17 cellular contexts compared by ENCODE assay signal in the genomic region with DNA sequence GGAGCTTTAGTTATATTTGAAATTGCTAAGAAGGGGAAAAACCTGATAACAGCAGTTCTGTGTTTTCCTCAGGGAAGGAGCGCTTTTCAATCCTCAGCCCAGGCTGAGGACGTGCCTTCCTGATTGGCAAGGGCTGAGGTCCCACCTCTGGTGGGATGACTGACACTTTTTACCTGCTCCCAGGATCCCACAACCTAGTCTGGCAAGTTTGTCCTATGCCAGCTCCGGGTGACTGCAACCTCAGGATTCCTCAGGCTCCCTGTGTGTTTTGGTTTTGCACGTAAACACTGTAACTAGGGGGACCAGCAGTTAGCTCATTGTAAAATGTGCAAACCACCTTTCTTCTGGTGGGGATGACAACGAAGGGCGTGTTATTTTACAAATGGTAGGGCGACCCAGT. TPM values are rescaled to one million over a fixed set of nuclear protein-coding genes. Genes with fewer than 3 reads are reported as not detected.
DNase-seq lines count a peak whose midpoint lies in the region; ATAC-seq and TF ChIP-seq lines count a peak whose summit lies in the region.
"Had no signal": no experiment of that assay in that cellular context is flagged by ENCODE, and none has a peak within 500 bp of the region (broad histone marks: within the 10 kb centered on the region; RNA-seq: fewer than 3 reads in every experiment).

No MANE protein-coding gene starts in this region.

- H3K79me2 ChIP-seq in HCT116 (ENCODE audit: insufficient read depth, low read length) = no peaks in the 10 kb centered on the region

- in situ Hi-C loops in HAP-1 (cut with MboI; ENCODE audit: low sequenced_read_pairs) = no loop called here

- no peak overlapping the region for H3K27ac ChIP-seq in HCT116 (ENCODE audit: low read depth, low read length)
- H3K27ac ChIP-seq: BLaER1, esophagus muscularis mucosa, SK-N-MC had no signal

- H3K27me3 ChIP-seq in HCT116 (ENCODE audit: insufficient read depth, low read length) (no peaks in the 10 kb centered on the region), HAP-1 (ENCODE audit: low read depth) (no peaks in the 10 kb centered on the region)
- H3K27me3 ChIP-seq: BLaER1, breast epithelium had no signal

- intact Hi-C loops in HCT116 (cut with micrococcal nuclease) (no loop called here), left colon (cut with DNase I, micrococcal nuclease) (no loop called here)

- H3K36me3 ChIP-seq in HCT116 (ENCODE audit: control insufficient read depth in 1 of 2, insufficient read depth in 2 of 2, low read length in 2 of 2) (no peaks in the 10 kb centered on the region), HAP-1 (replicated peaks) (no peaks in the 10 kb centered on the region)
- H3K36me3 ChIP-seq: BLaER1, breast epithelium, esophagus muscularis mucosa had no signal

- H3K4me1 ChIP-seq in HCT116 (ENCODE audit: control insufficient read depth in 1 of 2, insufficient read depth in 2 of 2, low read length in 2 of 2) = no peaks in the 10 kb centered on the region
- H3K4me1 ChIP-seq in HAP-1 = no peaks in the 10 kb centered on the region
- H3K4me1 ChIP-seq: breast epithelium, esophagus muscularis mucosa had no signal

- CTCF ChIA-PET in HCT116 (lab: Charles Lee) = no interaction called here

- H3K4me3 ChIP-seq in HCT116 (replicated peaks in 1 of 2; ENCODE audit: low read depth in 1 of 2, low read length in 2 of 2) (no peak overlapping the region), HAP-1 (no peak overlapping the region)
- H3K4me3 ChIP-seq: BLaER1, breast epithelium, esophagus muscularis mucosa, SK-N-MC had no signal

- peak; percentile 50; the same call in 1 of the 2 replicates for ATAC-seq in HCT116
- peak; percentile 30 for ATAC-seq in left colon
- ATAC-seq in HG03095 (IDR thresholded peaks at IDR 0.05; ENCODE audit: unreplicated experiment) = no peak

- H3K9me3 ChIP-seq in HCT116 (ENCODE audit: control insufficient read depth in 1 of 2, insufficient read depth in 1 of 2, low read depth in 1 of 2, low read length in 2 of 2) (no peaks in the 10 kb centered on the region), HAP-1 (no peaks in the 10 kb centered on the region)
- H3K9me3 ChIP-seq: BLaER1, breast epithelium, esophagus muscularis mucosa had no signal

- TF ChIP-seq POLR2A in HCT116 (IDR thresholded peaks at IDR 0.05; ENCODE audit: borderline replicate concordance, extremely low read depth, insufficient read depth, insufficient read length) = no peak

- no peak overlapping the region for H3K9ac ChIP-seq in HCT116 (ENCODE audit: low read length)
- H3K9ac ChIP-seq: BLaER1 had no signal

- POLR2A ChIA-PET in HCT116 (lab: Charles Lee) = no interaction called here

- no peak overlapping the region for H3K4me2 ChIP-seq in HCT116 (ENCODE audit: low read length)
- H3K4me2 ChIP-seq: BLaER1 had no signal

- TF ChIP-seq RAD21 in HCT116 (IDR thresholded peaks at IDR 0.05; ENCODE audit: low read depth) = no peak

- H3K9me2 ChIP-seq in HCT116 (ENCODE audit: insufficient read depth) = no peaks in the 10 kb centered on the region

- BruUV-seq in HCT116 (replicated peaks; lab: Mats Ljungman, UMichigan) = no TSS peak

- H2AFZ ChIP-seq in HCT116 (ENCODE audit: low read depth, low read length, poor library complexity, severe bottlenecking) = no peak overlapping the region

- TF ChIP-seq CTCF in HCT116 (IDR thresholded peaks at IDR 0.05 in 2 of 3, conservative IDR thresholded peaks at IDR 0.05 in 1 of 3; ENCODE audit: borderline replicate concordance in 1 of 3, insufficient read depth in 1 of 3, low read depth in 2 of 3, low read length in 2 of 3) = no peak

- DNase-seq in AG08396 (ENCODE audit: low spot score) = peak; percentile 53
- no peak for DNase-seq in HCT116 (ENCODE audit: low read depth, low spot score)
- peak; percentile 80 for DNase-seq in astrocyte of the hippocampus (ENCODE audit: low read depth, low spot score)
- DNase-seq in left colon = no peak
- no peak for DNase-seq in GOT3 (lab: John Stamatoyannopoulos, UW)
- no peak for DNase-seq in HAP-1 (ENCODE audit: low spot score in 2 of 2)
- DNase-seq in NK-92 (lab: John Stamatoyannopoulos, UW; ENCODE audit: unreplicated experiment) = no peak
- DNase-seq: activated CD4-positive, alpha-beta T cell treated with anti-CD3 and anti-CD28 coated beads for 48 hours; immature natural killer cell; KG1; NCI-H345; stimulated activated CD4-positive, alpha-beta T cell treated with anti-CD3 and anti-CD28 coated beads, Interleukin-12 subunit alpha, Interleukin-12 subunit beta, amount 100 ng/mL, for 4 hours had no signal

- H4K20me1 ChIP-seq in HCT116 (ENCODE audit: insufficient read depth) = no peaks in the 10 kb centered on the region
- H4K20me1 ChIP-seq: BLaER1 had no signal

- RAD21 ChIA-PET in HCT116 (lab: Charles Lee; ENCODE audit: low non-redundant PET in 1 of 2, low total read pairs in 2 of 2, uncharacterized antibody in 2 of 2, unreplicated experiment in 2 of 2) = no interaction called here

TF ChIP-seq in HCT116, 20 proteins besides CTCF, POLR2A, EP300 and RAD21:
- TF ChIP-seq EGR1 (IDR thresholded peaks at IDR 0.05; ENCODE audit: low read depth) (no peak), FOSL1 (IDR thresholded peaks at IDR 0.05; ENCODE audit: low read depth) (no peak), ZFX (IDR thresholded peaks at IDR 0.05) (no peak), EZH2 (IDR thresholded peaks at IDR 0.05) (no peak), EZH2phosphoT487 (IDR thresholded peaks at IDR 0.05; ENCODE audit: borderline replicate concordance) (no peak), ZNF274 (IDR thresholded peaks at IDR 0.05; ENCODE audit: low read depth, low read length) (no peak), SIN3A (IDR thresholded peaks at IDR 0.05; ENCODE audit: low read depth) (no peak), POLR2AphosphoS5 (IDR thresholded peaks at IDR 0.05; ENCODE audit: low read depth, low read length) (no peak), CEBPB (IDR thresholded peaks at IDR 0.05; ENCODE audit: low read depth) (no peak), SRF (IDR thresholded peaks at IDR 0.05; ENCODE audit: low read depth) (no peak)
- TF ChIP-seq, protein P1, sequence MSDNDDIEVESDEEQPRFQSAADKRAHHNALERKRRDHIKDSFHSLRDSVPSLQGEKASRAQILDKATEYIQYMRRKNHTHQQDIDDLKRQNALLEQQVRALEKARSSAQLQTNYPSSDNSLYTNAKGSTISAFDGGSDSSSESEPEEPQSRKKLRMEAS (IDR thresholded peaks at IDR 0.05) = no peak
- TF ChIP-seq, protein P2, sequence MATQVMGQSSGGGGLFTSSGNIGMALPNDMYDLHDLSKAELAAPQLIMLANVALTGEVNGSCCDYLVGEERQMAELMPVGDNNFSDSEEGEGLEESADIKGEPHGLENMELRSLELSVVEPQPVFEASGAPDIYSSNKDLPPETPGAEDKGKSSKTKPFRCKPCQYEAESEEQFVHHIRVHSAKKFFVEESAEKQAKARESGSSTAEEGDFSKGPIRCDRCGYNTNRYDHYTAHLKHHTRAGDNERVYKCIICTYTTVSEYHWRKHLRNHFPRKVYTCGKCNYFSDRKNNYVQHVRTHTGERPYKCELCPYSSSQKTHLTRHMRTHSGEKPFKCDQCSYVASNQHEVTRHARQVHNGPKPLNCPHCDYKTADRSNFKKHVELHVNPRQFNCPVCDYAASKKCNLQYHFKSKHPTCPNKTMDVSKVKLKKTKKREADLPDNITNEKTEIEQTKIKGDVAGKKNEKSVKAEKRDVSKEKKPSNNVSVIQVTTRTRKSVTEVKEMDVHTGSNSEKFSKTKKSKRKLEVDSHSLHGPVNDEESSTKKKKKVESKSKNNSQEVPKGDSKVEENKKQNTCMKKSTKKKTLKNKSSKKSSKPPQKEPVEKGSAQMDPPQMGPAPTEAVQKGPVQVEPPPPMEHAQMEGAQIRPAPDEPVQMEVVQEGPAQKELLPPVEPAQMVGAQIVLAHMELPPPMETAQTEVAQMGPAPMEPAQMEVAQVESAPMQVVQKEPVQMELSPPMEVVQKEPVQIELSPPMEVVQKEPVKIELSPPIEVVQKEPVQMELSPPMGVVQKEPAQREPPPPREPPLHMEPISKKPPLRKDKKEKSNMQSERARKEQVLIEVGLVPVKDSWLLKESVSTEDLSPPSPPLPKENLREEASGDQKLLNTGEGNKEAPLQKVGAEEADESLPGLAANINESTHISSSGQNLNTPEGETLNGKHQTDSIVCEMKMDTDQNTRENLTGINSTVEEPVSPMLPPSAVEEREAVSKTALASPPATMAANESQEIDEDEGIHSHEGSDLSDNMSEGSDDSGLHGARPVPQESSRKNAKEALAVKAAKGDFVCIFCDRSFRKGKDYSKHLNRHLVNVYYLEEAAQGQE (IDR thresholded peaks at IDR 0.05; ENCODE audit: low read depth) = no peak
- TF ChIP-seq, protein P3, sequence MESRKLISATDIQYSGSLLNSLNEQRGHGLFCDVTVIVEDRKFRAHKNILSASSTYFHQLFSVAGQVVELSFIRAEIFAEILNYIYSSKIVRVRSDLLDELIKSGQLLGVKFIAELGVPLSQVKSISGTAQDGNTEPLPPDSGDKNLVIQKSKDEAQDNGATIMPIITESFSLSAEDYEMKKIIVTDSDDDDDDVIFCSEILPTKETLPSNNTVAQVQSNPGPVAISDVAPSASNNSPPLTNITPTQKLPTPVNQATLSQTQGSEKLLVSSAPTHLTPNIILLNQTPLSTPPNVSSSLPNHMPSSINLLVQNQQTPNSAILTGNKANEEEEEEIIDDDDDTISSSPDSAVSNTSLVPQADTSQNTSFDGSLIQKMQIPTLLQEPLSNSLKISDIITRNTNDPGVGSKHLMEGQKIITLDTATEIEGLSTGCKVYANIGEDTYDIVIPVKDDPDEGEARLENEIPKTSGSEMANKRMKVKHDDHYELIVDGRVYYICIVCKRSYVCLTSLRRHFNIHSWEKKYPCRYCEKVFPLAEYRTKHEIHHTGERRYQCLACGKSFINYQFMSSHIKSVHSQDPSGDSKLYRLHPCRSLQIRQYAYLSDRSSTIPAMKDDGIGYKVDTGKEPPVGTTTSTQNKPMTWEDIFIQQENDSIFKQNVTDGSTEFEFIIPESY (IDR thresholded peaks at IDR 0.05; ENCODE audit: extremely low read depth, insufficient replicate concordance, low read length) = no peak
TF ChIP-seq in HCT116: peak in this region for 0.

RNA-seq across cellular contexts. Expression of a gene that starts 7.5 kb away (rescaled TPM):
- total RNA-seq in HCT116 (2021; ENCODE audit: unreplicated experiment) (not detected), left colon (not detected)
- polyA plus RNA-seq in HCT116 (2012) = 0.06 and 0.13 TPM in 2 replicates

Comparison
In these comparisons a context has a peak if more than half of its experiments do, and no peak if none do; other contexts are left out.
1. DNase-seq: peak in AG08396 (single experiment) and astrocyte of the hippocampus (single experiment); none in HCT116 (single experiment), left colon (0 of 2), GOT3 (single experiment), HAP-1 (0 of 2) and NK-92 (single experiment).